In genomic region chr6:37522836-37523235, GRCh38 we compare ENCODE assay signal across 15 cellular contexts. TPM values are rescaled to one million over a fixed set of nuclear protein-coding genes. Genes with fewer than 3 reads are reported as not detected.
DNase-seq lines count a peak whose midpoint lies in the region; ATAC-seq, FAIRE-seq and TF ChIP-seq lines count a peak whose summit lies in the region.
"Had no signal": no experiment of that assay in that cellular context is flagged by ENCODE, and none has a peak within 500 bp of the region (broad histone marks: within the 10 kb centered on the region; RNA-seq: fewer than 3 reads in every experiment).

No MANE protein-coding gene starts in this region.

- H3K4me1 ChIP-seq in BLaER1: peaks cover 64% of the 10 kb centered on the region
- H3K4me1 ChIP-seq in osteoblast (ENCODE audit: insufficient read depth, low read length): peaks cover 11% of the 10 kb centered on the region
- H3K4me1 ChIP-seq: HAP-1 had no signal

- no peak overlapping the region for H3K9ac ChIP-seq in BLaER1

- H3K36me3 ChIP-seq in BLaER1 (no peaks in the 10 kb centered on the region), osteoblast (ENCODE audit: insufficient read depth, low read length) (no peaks in the 10 kb centered on the region)
- H3K36me3 ChIP-seq: HAP-1 had no signal

- H3K4me3 Mint-ChIP-seq in CD4-positive, alpha-beta T cell: no peak overlapping the region
- no peak overlapping the region for H3K4me3 Mint-ChIP-seq in activated T-helper 17 cell treated with anti-CD3 and anti-CD28 coated beads, Interleukin-2, amount 50 U/mL, for 72 hours
- H3K4me3 Mint-ChIP-seq: HFFc6 had no signal

- TF ChIP-seq CTCF in CD4-positive, alpha-beta T cell (IDR thresholded peaks at IDR 0.05): no peak
- no peak for TF ChIP-seq CTCF in osteoblast (IDR thresholded peaks at IDR 0.05; ENCODE audit: extremely low read depth, low read depth, low read length)

- DNase-seq in CD4-positive, alpha-beta T cell: no peak
- DNase-seq in osteoblast (ENCODE audit: insufficient read length, low spot score, missing footprints) (peak; percentile 46), KBM-7 (no peak), urothelium cell line (ENCODE audit: low spot score) (no peak), putamen (ENCODE audit: low spot score) (no peak)
- DNase-seq: ACHN, GOT3, HFFc6 had no signal

- intact Hi-C loops in CD4-positive, alpha-beta T cell (cut with DNase I, micrococcal nuclease): no loop called here

- H3K27me3 Mint-ChIP-seq in CD4-positive, alpha-beta T cell: no peaks in the 10 kb centered on the region
- no peaks in the 10 kb centered on the region for H3K27me3 Mint-ChIP-seq in activated T-helper 17 cell treated with anti-CD3 and anti-CD28 coated beads, Interleukin-2, amount 50 U/mL, for 72 hours

- peaks cover 76% of the 10 kb centered on the region for H3K4me1 Mint-ChIP-seq in CD4-positive, alpha-beta T cell (ENCODE audit: low read depth)
- H3K4me1 Mint-ChIP-seq in activated T-helper 17 cell treated with anti-CD3 and anti-CD28 coated beads, Interleukin-2, amount 50 U/mL, for 72 hours: peaks cover 32% of the 10 kb centered on the region

- H4K20me1 ChIP-seq in BLaER1 (peaks cover 58% of the 10 kb centered on the region), osteoblast (ENCODE audit: insufficient read depth, low read length) (no peaks in the 10 kb centered on the region)

- in situ Hi-C loops in KBM-7 (cut with MboI; ENCODE audit: low pct_unique_long_range_greater_than_20kb, low sequenced_read_pairs): no loop called here

- H3K4me2 ChIP-seq in BLaER1: peak overlapping the region; percentile 73
- H3K4me2 ChIP-seq in osteoblast (ENCODE audit: insufficient read depth, low read length): no peak overlapping the region

- ATAC-seq in CD4-positive, alpha-beta T cell (ENCODE audit: poor library complexity): no peak
- ATAC-seq in activated T-helper 17 cell treated with anti-CD3 and anti-CD28 coated beads, Interleukin-2, amount 50 U/mL, for 72 hours (replicated peaks): no peak
- ATAC-seq: GM12878 had no signal

- no peak overlapping the region for H3K27ac ChIP-seq in BLaER1
- no peak overlapping the region for H3K27ac ChIP-seq in CD4-positive, alpha-beta T cell (ENCODE audit: low read depth, low read length)
- no peak overlapping the region for H3K27ac ChIP-seq in osteoblast (ENCODE audit: low read depth, low read length)
- H3K27ac ChIP-seq: C4-2B, HL-60 had no signal

- H3K4me3 ChIP-seq in BLaER1 (no peak overlapping the region), osteoblast (ENCODE audit: insufficient read depth, low read length) (no peak overlapping the region)
- H3K4me3 ChIP-seq: GM12878, HAP-1 had no signal

- POLR2A ChIA-PET in CD4-positive, alpha-beta T cell (lab: Charles Lee): interaction anchor here (0.7 kb wide), 1 partner anchor 633 kb away, joined by 3 read pairs; no protein-coding TSS in a partner anchor

- CTCF ChIA-PET in CD4-positive, alpha-beta T cell (lab: Charles Lee): no interaction called here

- H3K27ac Mint-ChIP-seq in CD4-positive, alpha-beta T cell: peak overlapping the region; percentile 25
- H3K27ac Mint-ChIP-seq in activated T-helper 17 cell treated with anti-CD3 and anti-CD28 coated beads, Interleukin-2, amount 50 U/mL, for 72 hours: peak overlapping the region; percentile 9
- H3K27ac Mint-ChIP-seq: HFFc6 had no signal

- FAIRE-seq in urothelium cell line (lab: Jason Lieb, UNC): no peak
- FAIRE-seq: GM18507 had no signal

- no peaks in the 10 kb centered on the region for H3K79me2 ChIP-seq in osteoblast (ENCODE audit: insufficient read depth, low read length)

- H3K27me3 ChIP-seq in BLaER1 (no peaks in the 10 kb centered on the region), osteoblast (ENCODE audit: insufficient read depth, low read length) (peaks cover 31% of the 10 kb centered on the region)
- H3K27me3 ChIP-seq in CD4-positive, alpha-beta T cell (ENCODE audit: control insufficient read depth, insufficient read depth, low read length): no peaks in the 10 kb centered on the region

- peaks cover 54% of the 10 kb centered on the region for H3K36me3 Mint-ChIP-seq in CD4-positive, alpha-beta T cell (ENCODE audit: low read depth)
- H3K36me3 Mint-ChIP-seq in activated T-helper 17 cell treated with anti-CD3 and anti-CD28 coated beads, Interleukin-2, amount 50 U/mL, for 72 hours (ENCODE audit: low read depth): no peaks in the 10 kb centered on the region

- H3K9me3 ChIP-seq in BLaER1 (peaks cover 8% of the 10 kb centered on the region), osteoblast (ENCODE audit: low read depth, low read length) (no peaks in the 10 kb centered on the region)
- no peaks in the 10 kb centered on the region for H3K9me3 ChIP-seq in CD4-positive, alpha-beta T cell (ENCODE audit: control insufficient read depth, low read length)
- H3K9me3 ChIP-seq: HAP-1 had no signal

- no peak overlapping the region for H2AFZ ChIP-seq in osteoblast (ENCODE audit: low read length)

- H3K9me3 Mint-ChIP-seq in CD4-positive, alpha-beta T cell: no peaks in the 10 kb centered on the region
- no peaks in the 10 kb centered on the region for H3K9me3 Mint-ChIP-seq in activated T-helper 17 cell treated with anti-CD3 and anti-CD28 coated beads, Interleukin-2, amount 50 U/mL, for 72 hours
- H3K9me3 Mint-ChIP-seq: HFFc6 had no signal

RNA-seq across cellular contexts. Expression of gene CCDC167, which starts 23.1 kb away (rescaled TPM):
- 1 to 10 TPM; 7.3 to 8.0 TPM for total RNA-seq in CD4-positive, alpha-beta T cell
- 10 to 100 TPM; 39.2 to 78.5 TPM for total RNA-seq in activated T-helper 17 cell treated with anti-CD3 and anti-CD28 coated beads, Interleukin-2, amount 50 U/mL, for 72 hours
- total RNA-seq in osteoblast: 8.8 and 14.8 TPM in 2 replicates
